Comparison of ENCODE assay signal across 1 cellular context in genomic region chr1:156607344-156607743, GRCh38.
TF ChIP-seq lines count a peak whose summit lies in the region.

No MANE protein-coding gene starts in this region.

TF ChIP-seq in GM12878, 131 proteins besides CTCF, POLR2A, EP300 and RAD21:
- TF ChIP-seq MEF2B (IDR thresholded peaks at IDR 0.05; ENCODE audit: partially characterized antibody, poor library complexity, severe bottlenecking) = peak; percentile 18
